8 cellular contexts compared by ENCODE assay signal in the genomic region with DNA sequence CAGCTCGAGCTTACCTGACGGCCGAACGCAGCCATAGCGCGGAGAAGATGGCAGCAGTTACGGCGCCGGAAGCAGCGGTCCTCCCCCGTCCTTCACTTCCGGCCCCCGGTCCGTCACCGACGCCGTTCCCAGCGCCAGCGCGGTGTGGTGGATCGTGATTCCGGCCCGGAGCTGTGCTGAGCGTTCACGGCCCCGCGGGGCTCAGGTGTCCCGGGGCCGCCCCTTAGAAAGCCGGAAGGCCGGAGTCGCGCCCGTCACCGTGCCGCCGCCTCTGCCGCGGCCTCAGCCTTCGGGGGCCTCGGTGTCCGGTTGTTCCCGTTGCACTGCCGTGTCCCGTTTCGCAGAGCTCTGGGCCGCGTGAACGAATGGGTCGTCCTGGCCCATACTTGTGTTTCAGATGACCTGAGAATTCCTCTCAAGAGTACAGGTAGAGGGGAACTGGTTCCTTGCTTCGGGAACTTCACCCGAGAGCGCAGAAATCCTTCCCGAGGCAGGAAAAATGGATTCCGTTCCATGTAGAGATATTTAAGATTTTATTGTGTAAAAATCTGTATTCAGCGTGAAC. TPM values are rescaled to one million over a fixed set of nuclear protein-coding genes. Genes with fewer than 3 reads are reported as not detected.
DNase-seq lines count a peak whose midpoint lies in the region; ATAC-seq and TF ChIP-seq lines count a peak whose summit lies in the region.

MTERF4 (minus strand) TSS at position 49 of the 565 bp plus-strand sequence; CDS start at position 35, 14 bp downstream.

- peak within 1 kb of the TSS; percentile 76 for H3K4me2 ChIP-seq in OCI-LY1 (ENCODE audit: low read length)

- H3F3A ChIP-seq in OCI-LY1 (ENCODE audit: insufficient read depth, low read length): no peaks in the 10 kb centered on the region

- ATAC-seq in GM21367 (IDR thresholded peaks at IDR 0.05; ENCODE audit: unreplicated experiment): peak; percentile 73

- H3K27ac ChIP-seq in OCI-LY1 (ENCODE audit: low read depth, low read length, poor library complexity, severe bottlenecking): peak within 1 kb of the TSS; percentile 77

- peak within 1 kb of the TSS; percentile 92 for H3K9ac ChIP-seq in OCI-LY1 (ENCODE audit: low read length)

- peaks cover 18% of the 10 kb centered on the region for H3K79me2 ChIP-seq in OCI-LY1 (ENCODE audit: insufficient read depth, low read length)

- no peak for TF ChIP-seq CTCF in OCI-LY1 (IDR thresholded peaks at IDR 0.05; ENCODE audit: low read length)

- peaks cover 39% of the 10 kb centered on the region; the same call in 1 of the 2 replicates for H3K36me3 ChIP-seq in OCI-LY1 (ENCODE audit: insufficient read depth, low read length)

- DNase-seq in Caki2 (ENCODE audit: low read depth) (peak; percentile 67), HUDEP-2 (lab: John Stamatoyannopoulos, UW; ENCODE audit: unreplicated experiment in 76 of 76) (peak in 72 of 76 experiments; percentile 13 to 84 (median 70)), activated T-cell treated with anti-CD3 and anti-CD28 coated beads for 24 hours (ENCODE audit: low read depth) (peak; percentile 84), epidermal melanocyte (ENCODE audit: insufficient read length, low spot score) (peak; percentile 73), middle frontal gyrus (ENCODE audit: extremely low spot score, low spot score) (peak; percentile 83)
- DNase-seq in stimulated activated CD8-positive, alpha-beta memory T cell treated with anti-CD3 and anti-CD28 coated beads, Interleukin-2, amount 100 ng/mL, for 48 hours (ENCODE audit: low read depth in 2 of 2): peak; percentile 86 to 87

- H3K27me3 ChIP-seq in OCI-LY1 (ENCODE audit: insufficient read depth, low read length): no peaks in the 10 kb centered on the region

- no peaks in the 10 kb centered on the region for H4K20me1 ChIP-seq in OCI-LY1 (ENCODE audit: insufficient read depth, low read length)

- in situ Hi-C loops in Caki2 (cut with HindIII; ENCODE audit: low pct_unique_long_range_greater_than_20kb, low sequenced_read_pairs): no loop called here

- H3K9me2 ChIP-seq in OCI-LY1 (ENCODE audit: low read depth, low read length): no peaks in the 10 kb centered on the region

- peak within 1 kb of the TSS; percentile 85 for H3K4me3 ChIP-seq in OCI-LY1 (ENCODE audit: low read depth, low read length, poor library complexity, severe bottlenecking)

- 0 out of 2 replicates have a peak within 1 kb of the TSS, but pooled peaks have one; percentile 61 for H2AFZ ChIP-seq in OCI-LY1 (ENCODE audit: low read length)

- no peaks in the 10 kb centered on the region for H3K9me3 ChIP-seq in OCI-LY1 (ENCODE audit: low read length)

- H3K4me1 ChIP-seq in OCI-LY1 (ENCODE audit: insufficient read depth, low read length, severe bottlenecking): peaks cover 48% of the 10 kb centered on the region

RNA-seq across cellular contexts. Expression of gene MTERF4, which starts in this region (rescaled TPM):
- total RNA-seq in Caki2 (2014; rRNA removed; shearing (Covaris generic); ENCODE audit: low replicate concordance): 2.4 and 10.7 TPM in 2 replicates

Comparison
In these comparisons a context has a peak if more than half of its experiments do, and no peak if none do; other contexts are left out.
1. Peak in every context shown above with its lines: DNase-seq, ATAC-seq, H3K4me3 ChIP-seq and H3K27ac ChIP-seq.